In genomic region chr17:42886283-42887176, GRCh38 we compare ENCODE assay signal across 1 cellular context.
TF ChIP-seq lines count a peak whose summit lies in the region.

No MANE protein-coding gene starts in this region.

TF ChIP-seq in HepG2, 621 proteins besides CTCF, POLR2A, EP300 and RAD21 (continued from another document and continues in another):
- TF ChIP-seq AFF4 (CRISPR knock-in tag; IDR thresholded peaks at IDR 0.05) (no peak), ZNF354B (CRISPR knock-in tag; IDR thresholded peaks at IDR 0.05) (no peak), AGO1 (IDR thresholded peaks at IDR 0.05; ENCODE audit: low read depth, low read length, poor library complexity, severe bottlenecking) (no peak), ZNF687 (CRISPR knock-in tag; IDR thresholded peaks at IDR 0.05) (peak; percentile 97), HNF1B (CRISPR knock-in tag; IDR thresholded peaks at IDR 0.05) (peak; percentile 83; the same call in 1 of the 2 replicates), ZNF563 (CRISPR knock-in tag; IDR thresholded peaks at IDR 0.05) (peak; percentile 51; the same call in 1 of the 2 replicates), ATRX (CRISPR knock-in tag; IDR thresholded peaks at IDR 0.05; ENCODE audit: borderline replicate concordance) (no peak), ZNF629 (CRISPR knock-in tag; conservative IDR thresholded peaks at IDR 0.05) (no peak; the same call in 1 of the 2 replicates), HDAC6 (IDR thresholded peaks at IDR 0.05; ENCODE audit: low read depth, low read length) (no peak), KLF15 (CRISPR knock-in tag; IDR thresholded peaks at IDR 0.05; ENCODE audit: borderline replicate concordance) (no peak), PHB2 (IDR thresholded peaks at IDR 0.05; ENCODE audit: partially characterized antibody) (no peak), ZNF382 (CRISPR knock-in tag; IDR thresholded peaks at IDR 0.05; ENCODE audit: borderline replicate concordance) (no peak), KLF9 (CRISPR knock-in tag; IDR thresholded peaks at IDR 0.05; ENCODE audit: low read depth) (no peak), ADNP (CRISPR knock-in tag; IDR thresholded peaks at IDR 0.05) (0 out of 2 replicates have a peak, but pooled peaks have one; percentile 48), PAF1 (CRISPR knock-in tag; IDR thresholded peaks at IDR 0.05) (no peak; the same call in 1 of the 2 replicates), JUNB (CRISPR knock-in tag; IDR thresholded peaks at IDR 0.05; ENCODE audit: borderline replicate concordance) (no peak; the same call in 1 of the 2 replicates), HNRNPLL (IDR thresholded peaks at IDR 0.05; ENCODE audit: low read depth, low read length, poor library complexity, severe bottlenecking) (no peak), ZSCAN29 (CRISPR knock-in tag; conservative IDR thresholded peaks at IDR 0.05) (0 out of 2 replicates have a peak, but pooled peaks have one; percentile 80), PRDM15 (CRISPR knock-in tag; IDR thresholded peaks at IDR 0.05) (0 out of 2 replicates have a peak, but pooled peaks have one; percentile 26), FLYWCH1 (CRISPR knock-in tag; IDR thresholded peaks at IDR 0.05) (no peak), ZNF329 (CRISPR knock-in tag; IDR thresholded peaks at IDR 0.05; ENCODE audit: low read depth) (peak; percentile 48; the same call in 1 of the 2 replicates), PAX8 (CRISPR knock-in tag; IDR thresholded peaks at IDR 0.05; ENCODE audit: borderline replicate concordance) (0 out of 2 replicates have a peak, but pooled peaks have one; percentile 77), ATF6 (CRISPR knock-in tag; conservative IDR thresholded peaks at IDR 0.05) (peak; percentile 85; the same call in 1 of the 2 replicates), HOXA9 (CRISPR knock-in tag; IDR thresholded peaks at IDR 0.05; ENCODE audit: borderline replicate concordance) (peak; percentile 91), ZNF17 (CRISPR knock-in tag; IDR thresholded peaks at IDR 0.05) (no peak), PLSCR1 (CRISPR knock-in tag; IDR thresholded peaks at IDR 0.05; ENCODE audit: borderline replicate concordance) (0 out of 2 replicates have a peak, but pooled peaks have one; percentile 32), ATF7-NPFF (CRISPR knock-in tag; IDR thresholded peaks at IDR 0.05; ENCODE audit: low read depth) (no peak; the same call in 1 of the 2 replicates), KLF12 (CRISPR knock-in tag; IDR thresholded peaks at IDR 0.05; ENCODE audit: borderline replicate concordance) (peak; percentile 26; the same call in 1 of the 2 replicates), ZIK1 (CRISPR knock-in tag; IDR thresholded peaks at IDR 0.05; ENCODE audit: borderline replicate concordance, low read depth) (peak; percentile 91), ZNF12 (CRISPR knock-in tag; IDR thresholded peaks at IDR 0.05) (no peak), ZNF782 (CRISPR knock-in tag; IDR thresholded peaks at IDR 0.05; ENCODE audit: borderline replicate concordance) (peak; percentile 96; the same call in 1 of the 2 replicates), NR3C1 (CRISPR knock-in tag; IDR thresholded peaks at IDR 0.05) (no peak), SIX1 (CRISPR knock-in tag; IDR thresholded peaks at IDR 0.05; ENCODE audit: borderline replicate concordance) (peak; percentile 58), ZNF451 (CRISPR knock-in tag; IDR thresholded peaks at IDR 0.05) (peak; percentile 94), TFE3 (CRISPR knock-in tag; IDR thresholded peaks at IDR 0.05) (peak; percentile 81), ZNF770 (CRISPR knock-in tag; IDR thresholded peaks at IDR 0.05) (no peak; the same call in 1 of the 2 replicates), NCOR1 (IDR thresholded peaks at IDR 0.05; ENCODE audit: borderline replicate concordance, low read length) (peak; percentile 100), CREM (IDR thresholded peaks at IDR 0.05) (peak; percentile 76), CREM (CRISPR knock-in tag; IDR thresholded peaks at IDR 0.05) (no peak), EHMT2 (IDR thresholded peaks at IDR 0.05; ENCODE audit: borderline replicate concordance, low read depth, low read length) (peak; percentile 60; the same call in 1 of the 2 replicates), NPAS2 (CRISPR knock-in tag; IDR thresholded peaks at IDR 0.05; ENCODE audit: borderline replicate concordance) (no peak), CBX1 (IDR thresholded peaks at IDR 0.05; ENCODE audit: low read depth) (no peak)
